Comparison of ENCODE assay signal across 10 cellular contexts in genomic region chr11:69912911-69913451, GRCh38.
DNase-seq lines count a peak whose midpoint lies in the region; ATAC-seq and TF ChIP-seq lines count a peak whose summit lies in the region.
"Had no signal": no experiment of that assay in that cellular context is flagged by ENCODE, and none has a peak within 500 bp of the region (broad histone marks: within the 10 kb centered on the region; RNA-seq: fewer than 3 reads in every experiment).

No MANE protein-coding gene starts in this region.

- TF ChIP-seq POLR2A in gastroesophageal sphincter (IDR thresholded peaks at IDR 0.05) = no peak

- H3K4me1 ChIP-seq in mammary epithelial cell (ENCODE audit: insufficient read depth, low read length) (peaks cover 37% of the 10 kb centered on the region), neuronal stem cell (ENCODE audit: control insufficient read depth in 2 of 2, insufficient read depth in 1 of 2, low read depth in 1 of 2, low read length in 2 of 2) (no peaks in the 10 kb centered on the region), gastroesophageal sphincter (peaks cover 0 to 18% (median 13%) of the 10 kb centered on the region in 3 donors)

- H3K23ac ChIP-seq in neuronal stem cell (ENCODE audit: low read depth, low read length, poor library complexity) = no peak overlapping the region

- H4K20me1 ChIP-seq in mammary epithelial cell (ENCODE audit: insufficient read depth, low read length) = no peaks in the 10 kb centered on the region

- H3K36me3 ChIP-seq in mammary epithelial cell (ENCODE audit: insufficient read depth, low read length) (no peaks in the 10 kb centered on the region), neuronal stem cell (replicated peaks in 1 of 2; ENCODE audit: control insufficient read depth in 2 of 2, insufficient read depth in 2 of 2, low read length in 2 of 2) (no peaks in the 10 kb centered on the region), gastroesophageal sphincter (no peaks in the 10 kb centered on the region)

- H2BK12ac ChIP-seq in neuronal stem cell (ENCODE audit: low read length) = no peak overlapping the region

- H3K18ac ChIP-seq in neuronal stem cell (ENCODE audit: low read length) = peak overlapping the region; percentile 86

- H3K14ac ChIP-seq in neuronal stem cell (ENCODE audit: low read length) = no peak overlapping the region

- no peaks in the 10 kb centered on the region for H3K79me2 ChIP-seq in mammary epithelial cell (ENCODE audit: insufficient read depth, low read length)

- no peak overlapping the region for H3K4me3 ChIP-seq in mammary epithelial cell (replicated peaks in 1 of 3; ENCODE audit: insufficient read depth in 1 of 3, low read depth in 2 of 3, low read length in 3 of 3)
- no peak overlapping the region for H3K4me3 ChIP-seq in neuronal stem cell (ENCODE audit: low read length in 2 of 2)
- no peak overlapping the region for H3K4me3 ChIP-seq in gastroesophageal sphincter

- H3K9me3 ChIP-seq in mammary epithelial cell (replicated peaks; ENCODE audit: insufficient read depth, low read length) (no peaks in the 10 kb centered on the region), neuronal stem cell (replicated peaks in 1 of 2; ENCODE audit: control insufficient read depth in 2 of 2, insufficient read depth in 1 of 2, low read depth in 1 of 2, low read length in 2 of 2) (no peaks in the 10 kb centered on the region), gastroesophageal sphincter (peaks cover 0 to 7% (median 0%) of the 10 kb centered on the region in 3 donors)

- H2BK15ac ChIP-seq in neuronal stem cell (ENCODE audit: low read length) = peak overlapping the region; percentile 70

- dilution Hi-C loops in mammary epithelial cell (cut with HindIII; ENCODE audit: low sequenced_read_pairs) = no loop called here

- no peak overlapping the region for H3K27ac ChIP-seq in mammary epithelial cell (ENCODE audit: insufficient read depth, low read depth, low read length)
- no peak overlapping the region for H3K27ac ChIP-seq in neuronal stem cell (replicated peaks; ENCODE audit: low read length)
- H3K27ac ChIP-seq in gastroesophageal sphincter = no peak overlapping the region

- no peak for TF ChIP-seq EP300 in gastroesophageal sphincter (IDR thresholded peaks at IDR 0.05)

- intact Hi-C loops in mammary epithelial cell (cut with micrococcal nuclease) = loop anchor here (1.0 to 5.0 kb wide), 2 partner anchors 227 to 359 kb away; partner anchors contain the start of gene PPFIA1

- TF ChIP-seq CTCF in mammary epithelial cell (conservative IDR thresholded peaks at IDR 0.05 in 1 of 2, IDR thresholded peaks at IDR 0.05 in 1 of 2; ENCODE audit: extremely low read depth in 1 of 2, insufficient read depth in 1 of 2, low read depth in 1 of 2, low read length in 2 of 2) = peak; percentile 36 to 63
- no peak for TF ChIP-seq CTCF in gastroesophageal sphincter (IDR thresholded peaks at IDR 0.05)

- DNase-seq in ELR (ENCODE audit: low read depth) (peak; percentile 37), Kasumi-1 (lab: John Stamatoyannopoulos, UW) (peak; percentile 14 to 36), mammary epithelial cell (no peak), neuronal stem cell (ENCODE audit: low spot score) (no peak), kidney tubule cell (ENCODE audit: low spot score) (no peak), NCI-H2081 (lab: John Stamatoyannopoulos, UW) (no peak)
- DNase-seq: activated T-cell treated with anti-CD3 and anti-CD28 coated beads, Interleukin-2, amount 50 U/mL, for 72 hours; NCI-H1436 treated with DMSO at 0.1 percent for 48 hours had no signal

- H3K4me2 ChIP-seq in mammary epithelial cell (ENCODE audit: insufficient read depth, low read depth, low read length) (no peak overlapping the region), neuronal stem cell (ENCODE audit: insufficient read depth, low read length, poor library complexity, severe bottlenecking) (no peak overlapping the region)

- BruUV-seq in mammary epithelial cell (replicated peaks; lab: Mats Ljungman, UMichigan) = no TSS peak

- ATAC-seq in GM19395 (IDR thresholded peaks at IDR 0.05; ENCODE audit: unreplicated experiment) (no peak), gastroesophageal sphincter (no peak)

- WGBS in mammary epithelial cell (ENCODE audit: low coverage, missing lambda C conversion rate) = 73% methylated on average over 14 of the region's 16 CpGs
- WGBS in neuronal stem cell (ENCODE audit: extremely low coverage in 2 of 2, insufficient read length in 2 of 2, insufficient replicate concordance in 1 of 2), 2 donors = no CpG with 5 or more reads among the region's 16 CpGs
- WGBS in gastroesophageal sphincter (ENCODE audit: low coverage in 1 of 2), 2 donors = no CpG with 5 or more reads among the region's 16 CpGs

- in situ Hi-C loops in mammary epithelial cell (cut with MboI; ENCODE audit: low sequenced_read_pairs in 2 of 2) = loop anchor here (5.0 to 10.0 kb wide), 2 partner anchors 228 to 279 kb away; no protein-coding TSS in a partner anchor

- H2BK120ac ChIP-seq in neuronal stem cell (ENCODE audit: low read depth, low read length) = no peak overlapping the region

- no peak overlapping the region for H4K91ac ChIP-seq in neuronal stem cell (ENCODE audit: low read depth, low read length, poor library complexity)

- H3K27me3 ChIP-seq in mammary epithelial cell (ENCODE audit: insufficient read depth, low read length) = no peaks in the 10 kb centered on the region
- H3K27me3 ChIP-seq in neuronal stem cell (ENCODE audit: control insufficient read depth in 3 of 3, insufficient read depth in 3 of 3, low read depth in 1 of 3, low read length in 3 of 3) = peaks cover 0 to 5% (median 4%) of the 10 kb centered on the region in 3 experiments
- peaks cover 66% of the 10 kb centered on the region for H3K27me3 ChIP-seq in gastroesophageal sphincter

- H3K4ac ChIP-seq in neuronal stem cell (ENCODE audit: low read length) = no peak overlapping the region

- no peak overlapping the region for H3K9ac ChIP-seq in mammary epithelial cell (ENCODE audit: insufficient read depth, low read length)
- no peak overlapping the region for H3K9ac ChIP-seq in neuronal stem cell (ENCODE audit: low read depth, low read length, poor library complexity)

- peak overlapping the region; percentile 14 for H2AFZ ChIP-seq in mammary epithelial cell (ENCODE audit: low read depth, low read length)
- no peak overlapping the region for H2AFZ ChIP-seq in neuronal stem cell (ENCODE audit: low read length)

- no peaks in the 10 kb centered on the region for H3K79me1 ChIP-seq in neuronal stem cell (ENCODE audit: low read depth, low read length)

- no peak overlapping the region for H4K8ac ChIP-seq in neuronal stem cell (ENCODE audit: low read depth, low read length)

- peak overlapping the region; percentile 85 for H2AK5ac ChIP-seq in neuronal stem cell (ENCODE audit: low read depth, low read length)

- CTCF ChIA-PET in mammary epithelial cell (lab: Charles Lee; ENCODE audit: low non-redundant PET) = no interaction called here

- no peak overlapping the region for H2BK5ac ChIP-seq in neuronal stem cell (ENCODE audit: low read length)

Comparison
In these comparisons a context has a peak if more than half of its experiments do, and no peak if none do; other contexts are left out.
1. DNase-seq: peak in ELR (single experiment) and Kasumi-1 (2 of 2); none in mammary epithelial cell (single experiment), neuronal stem cell (single experiment), kidney tubule cell (single experiment) and NCI-H2081 (0 of 2).
2. CTCF ChIP-seq: peak in mammary epithelial cell (2 of 2); none in gastroesophageal sphincter (0 of 4).